ENCODE assay signal across 11 cellular contexts in genomic region chr17:36186811-36187763, GRCh38. TPM values are rescaled to one million over a fixed set of nuclear protein-coding genes. Genes with fewer than 3 reads are reported as not detected.
DNase-seq lines count a peak whose midpoint lies in the region; ATAC-seq and TF ChIP-seq lines count a peak whose summit lies in the region.
"Not testable (repeated sequence)": the region's sequence is repeated elsewhere in the genome, so short reads cannot be mapped to it uniquely, and the experiment has no call there.
"Had no signal": no experiment of that assay in that cellular context is flagged by ENCODE, and none has a peak within 500 bp of the region (broad histone marks: within the 10 kb centered on the region; RNA-seq: fewer than 3 reads in every experiment).

No MANE protein-coding gene starts in this region.

- H3K4me1 ChIP-seq in BLaER1: peaks cover 51% of the 10 kb centered on the region
- peaks cover 9 to 31% (median 20%) of the 10 kb centered on the region in 4 donors for H3K4me1 ChIP-seq in liver (ENCODE audit: control insufficient read depth in 4 of 4, insufficient read depth in 4 of 4, low read length in 3 of 4)
- not testable (repeated sequence) for H3K4me1 ChIP-seq in skeletal muscle tissue (ENCODE audit: control insufficient read depth in 3 of 3, insufficient read depth in 3 of 3, low read length in 3 of 3)
- peaks cover 3 to 63% (median 14%) of the 10 kb centered on the region in 5 donors for H3K4me1 ChIP-seq in subcutaneous abdominal adipose tissue (ENCODE audit: control insufficient read depth in 5 of 5, insufficient read depth in 5 of 5, low read length in 5 of 5)

- not testable (repeated sequence) for H3K36me3 Mint-ChIP-seq in T-cell; activated T-cell treated with anti-CD3 and anti-CD28 coated beads, Interleukin-2, amount 50 U/mL, for 24 hours (ENCODE audit: low read depth)
- H3K36me3 Mint-ChIP-seq in effector memory CD8-positive, alpha-beta T cell (ENCODE audit: insufficient read depth): peaks cover 53% of the 10 kb centered on the region

- H3K27me3 ChIP-seq in BLaER1 (peaks cover 21% of the 10 kb centered on the region), skeletal muscle tissue (ENCODE audit: control insufficient read depth in 3 of 3, insufficient read depth in 3 of 3, low read length in 3 of 3) (peaks cover 4 to 17% (median 9%) of the 10 kb centered on the region in 3 donors), subcutaneous abdominal adipose tissue (ENCODE audit: control insufficient read depth in 5 of 5, insufficient read depth in 4 of 5, low read length in 5 of 5) (peaks cover 0 to 14% (median 6%) of the 10 kb centered on the region in 5 donors)
- H3K27me3 ChIP-seq in HL-60 (ENCODE audit: insufficient read depth, poor library complexity, severe bottlenecking); liver (ENCODE audit: control insufficient read depth in 4 of 4, insufficient read depth in 4 of 4, low read length in 3 of 4): not testable (repeated sequence)

- peak overlapping the region; percentile 63 for H3K4me2 ChIP-seq in BLaER1

- peaks cover 0 to 46% (median 30%) of the 10 kb centered on the region in 3 donors for H3K4me1 Mint-ChIP-seq in T-cell
- H3K4me1 Mint-ChIP-seq in activated T-cell treated with anti-CD3 and anti-CD28 coated beads, Interleukin-2, amount 50 U/mL, for 24 hours (ENCODE audit: low read depth): peaks cover 34% of the 10 kb centered on the region
- H3K4me1 Mint-ChIP-seq in effector memory CD8-positive, alpha-beta T cell (ENCODE audit: low read depth in 2 of 2): peaks cover 52 to 66% of the 10 kb centered on the region in 2 donors

- not testable (repeated sequence) for H3K9me3 ChIP-seq in BLaER1; liver (ENCODE audit: control insufficient read depth in 4 of 4, low read length in 3 of 4); skeletal muscle tissue (ENCODE audit: control insufficient read depth in 3 of 3, low read length in 3 of 3); subcutaneous abdominal adipose tissue (ENCODE audit: control insufficient read depth in 5 of 5, low read length in 5 of 5)

- TF ChIP-seq CTCF in HL-60 (IDR thresholded peaks at IDR 0.05; ENCODE audit: insufficient read depth, low read length); liver (IDR thresholded peaks at IDR 0.05; ENCODE audit: low read depth, low read length, missing input control): not testable (repeated sequence)

- not testable (repeated sequence) for H3K9ac ChIP-seq in BLaER1; skeletal muscle tissue (ENCODE audit: low read depth in 1 of 3, low read length in 3 of 3); subcutaneous abdominal adipose tissue (ENCODE audit: low read length in 5 of 5)
- H3K9ac ChIP-seq in liver (ENCODE audit: low read depth in 1 of 2, low read length in 2 of 2): peak overlapping the region in 1 of 2 donors; percentile 42

- H3K27me3 Mint-ChIP-seq in T-cell: peaks cover 31 to 75% of the 10 kb centered on the region in 2 donors
- H3K27me3 Mint-ChIP-seq in activated T-cell treated with anti-CD3 and anti-CD28 coated beads, Interleukin-2, amount 50 U/mL, for 24 hours: peaks cover 59% of the 10 kb centered on the region
- H3K27me3 Mint-ChIP-seq in effector memory CD8-positive, alpha-beta T cell: not testable (repeated sequence)

- CTCF ChIA-PET in T-cell (lab: Charles Lee): not testable (repeated sequence)

- not testable (repeated sequence) for H4K20me1 ChIP-seq in BLaER1

- not testable (repeated sequence) for H3K27ac ChIP-seq in BLaER1
- H3K27ac ChIP-seq in HL-60 (replicated peaks) (peak overlapping the region; percentile 79), liver (ENCODE audit: low read depth in 1 of 2, low read length in 2 of 2) (peak overlapping the region; percentile 19 to 56), skeletal muscle tissue (ENCODE audit: low read depth, low read length) (peak overlapping the region; percentile 30), subcutaneous abdominal adipose tissue (ENCODE audit: low read depth, low read length) (peak overlapping the region; percentile 54)

- H3K36me3 ChIP-seq in BLaER1; liver (ENCODE audit: control insufficient read depth in 4 of 4, insufficient read depth in 3 of 4, low read depth in 1 of 4, low read length in 3 of 4); skeletal muscle tissue (ENCODE audit: control insufficient read depth in 3 of 3, insufficient read depth in 3 of 3, low read length in 3 of 3); subcutaneous abdominal adipose tissue (ENCODE audit: control insufficient read depth in 5 of 5, insufficient read depth in 5 of 5, low read length in 5 of 5): not testable (repeated sequence)

- WGBS in liver: 67% methylated on average over 13 of the region's 13 CpGs

- POLR2A ChIA-PET in T-cell (lab: Charles Lee): not testable (repeated sequence)

- peak overlapping the region; percentile 84 to 90 for H3K27ac Mint-ChIP-seq in T-cell
- peak overlapping the region; percentile 63 for H3K27ac Mint-ChIP-seq in activated T-cell treated with anti-CD3 and anti-CD28 coated beads, Interleukin-2, amount 50 U/mL, for 24 hours
- H3K27ac Mint-ChIP-seq in effector memory CD8-positive, alpha-beta T cell: peak overlapping the region; percentile 93 to 98

- TF ChIP-seq RAD21 in liver (IDR thresholded peaks at IDR 0.05): not testable (repeated sequence)

- not testable (repeated sequence) for H3K4me3 ChIP-seq in BLaER1; HL-60 (replicated peaks; ENCODE audit: insufficient read depth, low read length); liver (ENCODE audit: low read depth in 1 of 3, low read length in 3 of 3); skeletal muscle tissue (ENCODE audit: low read length in 3 of 3); subcutaneous abdominal adipose tissue (ENCODE audit: low read depth in 1 of 5, low read length in 5 of 5)

- not testable (repeated sequence) for H3K9me3 Mint-ChIP-seq in T-cell; activated T-cell treated with anti-CD3 and anti-CD28 coated beads, Interleukin-2, amount 50 U/mL, for 24 hours; effector memory CD8-positive, alpha-beta T cell

- not testable (repeated sequence) for H3K4me3 Mint-ChIP-seq in T-cell; activated T-cell treated with anti-CD3 and anti-CD28 coated beads, Interleukin-2, amount 50 U/mL, for 24 hours
- H3K4me3 Mint-ChIP-seq in effector memory CD8-positive, alpha-beta T cell: peak overlapping the region; percentile 90 to 93

- DNase-seq in HL-60 (ENCODE audit: low read depth in 1 of 2, low spot score in 1 of 2); T-cell; activated T-cell treated with anti-CD3 and anti-CD28 coated beads, Interleukin-2, amount 50 U/mL, for 24 hours; effector memory CD8-positive, alpha-beta T cell: not testable (repeated sequence)

- not testable (repeated sequence) for ATAC-seq in T-cell (replicated peaks in 1 of 4); effector memory CD8-positive, alpha-beta T cell (replicated peaks)

RNA-seq across cellular contexts. Expression of gene CCL3L1, which starts 9.5 kb away (rescaled TPM):
- 1 to 10 TPM; 1.1 to 7.5 (median 1.4) TPM for total RNA-seq in T-cell
- total RNA-seq in liver: under 1 TPM; 0.42 TPM
- polyA plus RNA-seq in liver: under 1 TPM; 0.15 to 0.21 TPM
- 1.6 TPM for total RNA-seq in skeletal muscle tissue
- total RNA-seq: GM23338, HepG2, HT-29 had no signal
- polyA plus RNA-seq: HepG2 had no signal

RNA-seq across cellular contexts. Expression of gene TBC1D3B, which starts 10.7 kb away (rescaled TPM):
- total RNA-seq in T-cell (10 to 100 TPM in 4 of 5 donors, 1 to 10 TPM in 1; 6.1 to 13.7 (median 12.2) TPM), liver (under 1 TPM; 0.42 to 0.56 TPM), skeletal muscle tissue (not detected)
- 1 to 10 TPM in 1 of 2 donors, under 1 TPM in 1; 0.66 to 1.8 TPM for polyA plus RNA-seq in liver

RNA-seq across cellular contexts. Expression of gene CCL4L2, which starts 23.8 kb away (rescaled TPM):
- 10 to 100 TPM in 1 of 5 donors, 1 to 10 TPM in 4; 1.1 to 12.6 (median 2.2) TPM for total RNA-seq in T-cell
- 1 to 10 TPM in 1 of 2 donors, under 1 TPM in 1; 0.50 to 2.8 TPM for total RNA-seq in liver
- 1 to 10 TPM in 1 of 2 donors, under 1 TPM in 1; 0.83 to 1.3 TPM for polyA plus RNA-seq in liver
- total RNA-seq in skeletal muscle tissue: 1.6 TPM
- total RNA-seq: GM23338, HepG2, HT-29 had no signal
- polyA plus RNA-seq: GM23338, HepG2 had no signal
